In genomic region chrX:116318672-116319071, GRCh38 we compare ENCODE assay signal across 23 cellular contexts.
"Had no signal": no experiment of that assay in that cellular context is flagged by ENCODE, and none has a peak within 500 bp of the region (broad histone marks: within the 10 kb centered on the region; RNA-seq: fewer than 3 reads in every experiment).

No MANE protein-coding gene starts in this region.

- H3K4me3 Mint-ChIP-seq: activated CD4-positive, alpha-beta T cell treated with anti-CD3 and anti-CD28 coated beads, Interleukin-2, amount 10 ng/mL, durations not matched to agents 24 days and 14 days; activated naive CD8-positive, alpha-beta T cell; activated T-cell treated with anti-CD3 and anti-CD28 coated beads, Interleukin-2, amount 50 U/mL, for 72 hours; brain; effector memory CD8-positive, alpha-beta T cell; memory B cell; naive thymus-derived CD8-positive, alpha-beta T cell; stimulated activated naive CD8-positive, alpha-beta T cell treated with anti-CD3 and anti-CD28 coated beads, Interleukin-15, Interleukin-2, amounts not matched to agents 100 ng/mL and 50 ng/mL, for 24 hours had no signal

- ATAC-seq: activated T-cell treated with anti-CD3 and anti-CD28 coated beads, Interleukin-2, amount 50 U/mL, for 72 hours; effector memory CD8-positive, alpha-beta T cell; gastrocnemius medialis; heart left ventricle; left lung; naive thymus-derived CD8-positive, alpha-beta T cell; upper lobe of right lung had no signal

- H3K9me3 Mint-ChIP-seq: activated CD4-positive, alpha-beta T cell treated with anti-CD3 and anti-CD28 coated beads, Interleukin-2, amount 10 ng/mL, durations not matched to agents 24 days and 14 days; stimulated activated naive CD8-positive, alpha-beta T cell treated with anti-CD3 and anti-CD28 coated beads, Interleukin-15, Interleukin-2, amounts not matched to agents 100 ng/mL and 50 ng/mL, for 24 hours had no signal

- H3K4me1 Mint-ChIP-seq: activated CD4-positive, alpha-beta T cell treated with anti-CD3 and anti-CD28 coated beads, Interleukin-2, amount 10 ng/mL, durations not matched to agents 24 days and 14 days; memory B cell; naive thymus-derived CD8-positive, alpha-beta T cell had no signal

- H3K36me3 Mint-ChIP-seq: activated naive CD8-positive, alpha-beta T cell; brain; memory B cell; naive thymus-derived CD8-positive, alpha-beta T cell had no signal

- H3K4me3 ChIP-seq: gastrocnemius medialis, heart left ventricle, left lung, right atrium auricular region, upper lobe of right lung had no signal

- H3K9me3 ChIP-seq: gastrocnemius medialis, heart left ventricle, left lung, right atrium auricular region, upper lobe of right lung had no signal

- H3K27ac ChIP-seq: gastrocnemius medialis, heart left ventricle, left lung, right atrium auricular region, upper lobe of right lung had no signal

- H3K4me1 ChIP-seq: gastrocnemius medialis, heart left ventricle, left lung, right atrium auricular region, upper lobe of right lung had no signal

- DNase-seq: activated CD4-positive, alpha-beta T cell treated with anti-CD3 and anti-CD28 coated beads, Interleukin-2, amount 10 ng/mL, durations not matched to agents 24 days and 14 days; activated CD4-positive, CD25-positive, alpha-beta regulatory T cell; activated CD8-positive, alpha-beta memory T cell treated with anti-CD3 and anti-CD28 coated beads, Interleukin-2, amount 50 U/mL, for 48 hours; activated gamma-delta T cell treated with Interleukin-2 at 50 U/mL for 16 hours; activated T-cell treated with anti-CD3 and anti-CD28 coated beads, Interleukin-2, amount 50 U/mL, for 72 hours; amniotic stem cell; cerebellar nuclear complex; dermis blood vessel endothelial cell; effector memory CD8-positive, alpha-beta T cell; gastrocnemius medialis; heart left ventricle; left lung; naive thymus-derived CD8-positive, alpha-beta T cell; small intestine; stimulated activated CD4-positive, alpha-beta T cell treated with anti-CD3 and anti-CD28 coated beads, Interleukin-4, amount 100 ng/mL, for 4 hours; stimulated activated CD8-positive, alpha-beta memory T cell treated with anti-CD3 and anti-CD28 coated beads, Interleukin-4, amount 100 ng/mL, for 48 hours; SW 1271; upper lobe of right lung had no signal

- H3K27ac Mint-ChIP-seq: activated CD4-positive, alpha-beta T cell treated with anti-CD3 and anti-CD28 coated beads, Interleukin-2, amount 10 ng/mL, durations not matched to agents 24 days and 14 days; activated naive CD8-positive, alpha-beta T cell; activated T-cell treated with anti-CD3 and anti-CD28 coated beads, Interleukin-2, amount 50 U/mL, for 72 hours; effector memory CD8-positive, alpha-beta T cell; memory B cell; naive thymus-derived CD8-positive, alpha-beta T cell; stimulated activated naive CD8-positive, alpha-beta T cell treated with anti-CD3 and anti-CD28 coated beads, Interleukin-15, Interleukin-2, amounts not matched to agents 100 ng/mL and 50 ng/mL, for 24 hours had no signal

- H3K36me3 ChIP-seq: gastrocnemius medialis, heart left ventricle, left lung, right atrium auricular region, upper lobe of right lung had no signal

- H3K27me3 ChIP-seq: gastrocnemius medialis, heart left ventricle, left lung, right atrium auricular region, upper lobe of right lung had no signal

- H3K27me3 Mint-ChIP-seq: activated CD4-positive, alpha-beta T cell treated with anti-CD3 and anti-CD28 coated beads, Interleukin-2, amount 10 ng/mL, durations not matched to agents 24 days and 14 days; activated naive CD8-positive, alpha-beta T cell; effector memory CD8-positive, alpha-beta T cell; memory B cell; naive thymus-derived CD8-positive, alpha-beta T cell; stimulated activated naive CD8-positive, alpha-beta T cell treated with anti-CD3 and anti-CD28 coated beads, Interleukin-15, Interleukin-2, amounts not matched to agents 100 ng/mL and 50 ng/mL, for 24 hours had no signal
